14 cellular contexts compared by ENCODE assay signal in the genomic region with DNA sequence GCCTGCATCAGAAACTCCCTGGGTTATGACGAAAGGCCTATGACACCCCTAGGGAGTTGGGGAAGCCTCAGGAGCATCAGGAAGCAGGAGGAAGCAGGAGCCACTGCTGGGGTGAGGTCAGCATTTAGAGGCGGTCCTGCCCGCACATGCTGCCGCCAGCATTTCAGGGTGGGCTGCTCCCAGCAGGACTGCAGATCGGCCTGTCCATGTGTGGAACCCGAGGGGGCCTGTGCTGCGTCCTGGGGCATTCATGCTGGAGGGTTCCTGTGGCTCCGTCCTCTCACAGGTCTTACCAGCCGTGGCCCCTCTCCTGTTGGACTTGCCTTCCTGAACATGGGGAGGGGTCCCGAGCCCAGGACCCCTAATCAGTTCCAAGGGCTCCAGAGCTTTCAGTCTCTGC. TPM values are rescaled to one million over a fixed set of nuclear protein-coding genes. Genes with fewer than 3 reads are reported as not detected.
A peak's percentile ranks its signal among the peaks of the same experiment; 100 is the strongest.
DNase-seq lines count a peak whose midpoint lies in the region; ATAC-seq and TF ChIP-seq lines count a peak whose summit lies in the region.
"Had no signal": no experiment of that assay in that cellular context is flagged by ENCODE, and none has a peak within 500 bp of the region (broad histone marks: within the 10 kb centered on the region; RNA-seq: fewer than 3 reads in every experiment).

No MANE protein-coding gene starts in this region.

- peaks cover 9% of the 10 kb centered on the region for H3K79me1 ChIP-seq in neuronal stem cell (ENCODE audit: low read depth, low read length)

- H3K27ac ChIP-seq in heart right ventricle: no peak overlapping the region
- H3K27ac ChIP-seq in BLaER1 treated with 17β-estradiol and CSF1 and Interleukin-3, amounts not matched to agents 10 nM and 100 nM: peak overlapping the region in 3 of 11 experiments; percentile 23 to 34 (median 24); a peak in 2 of 22 replicates
- peak overlapping the region; percentile 55 for H3K27ac ChIP-seq in RWPE1
- H3K27ac ChIP-seq in neuronal stem cell (replicated peaks; ENCODE audit: low read length): no peak overlapping the region

- no peaks in the 10 kb centered on the region for H3K36me3 ChIP-seq in heart right ventricle
- peaks cover 0 to 13% (median 0%) of the 10 kb centered on the region in 11 experiments; a peak in 2 of 22 replicates for H3K36me3 ChIP-seq in BLaER1 treated with 17β-estradiol and CSF1 and Interleukin-3, amounts not matched to agents 10 nM and 100 nM
- no peaks in the 10 kb centered on the region for H3K36me3 ChIP-seq in neuronal stem cell (replicated peaks in 1 of 2; ENCODE audit: control insufficient read depth in 2 of 2, insufficient read depth in 2 of 2, low read length in 2 of 2)
- H3K36me3 ChIP-seq: HAP-1 had no signal

- ATAC-seq in Right ventricle myocardium superior (ENCODE audit: poor library complexity) (no peak), heart right ventricle (no peak), GM21528 (IDR thresholded peaks at IDR 0.05; ENCODE audit: low FRiP score, unreplicated experiment) (no peak)

- H2AFZ ChIP-seq in neuronal stem cell (ENCODE audit: low read length): no peak overlapping the region

- H2BK120ac ChIP-seq in neuronal stem cell (ENCODE audit: low read depth, low read length): no peak overlapping the region

- peak overlapping the region; percentile 2 to 100 (median 89); a peak in 19 of 22 replicates for H3K4me2 ChIP-seq in BLaER1 treated with 17β-estradiol and CSF1 and Interleukin-3, amounts not matched to agents 10 nM and 100 nM
- H3K4me2 ChIP-seq in neuronal stem cell (ENCODE audit: insufficient read depth, low read length, poor library complexity, severe bottlenecking): no peak overlapping the region

- H3K4me1 ChIP-seq in heart right ventricle: peaks cover 0 to 11% (median 3%) of the 10 kb centered on the region in 9 donors
- peaks cover 16 to 99% (median 86%) of the 10 kb centered on the region in 10 experiments for H3K4me1 ChIP-seq in BLaER1 treated with 17β-estradiol and CSF1 and Interleukin-3, amounts not matched to agents 10 nM and 100 nM
- peaks cover 2 to 6% of the 10 kb centered on the region in 2 donors for H3K4me1 ChIP-seq in neuronal stem cell (ENCODE audit: control insufficient read depth in 2 of 2, insufficient read depth in 1 of 2, low read depth in 1 of 2, low read length in 2 of 2)
- H3K4me1 ChIP-seq: HAP-1 had no signal

- no peak for TF ChIP-seq CTCF in heart right ventricle (IDR thresholded peaks at IDR 0.05)
- no peak for TF ChIP-seq CTCF in RWPE1 (conservative IDR thresholded peaks at IDR 0.05; ENCODE audit: low read depth)

- H4K8ac ChIP-seq in neuronal stem cell (ENCODE audit: low read depth, low read length): no peak overlapping the region

- no peak overlapping the region for H2BK15ac ChIP-seq in neuronal stem cell (ENCODE audit: low read length)

- H3K23ac ChIP-seq in neuronal stem cell (ENCODE audit: low read depth, low read length, poor library complexity): no peak overlapping the region

- peak overlapping the region; percentile 60 for H2BK12ac ChIP-seq in neuronal stem cell (ENCODE audit: low read length)

- DNase-seq in Right ventricle myocardium superior (peak; percentile 27), heart right ventricle (no peak), RWPE1 (ENCODE audit: low spot score) (no peak), neuronal stem cell (ENCODE audit: low spot score) (no peak), iPS-NIHi11 (ENCODE audit: low spot score) (no peak), GDM1 (lab: John Stamatoyannopoulos, UW) (no peak)
- DNase-seq: AML-193, DMS153, DMS79 treated with DMSO at 0.1 percent for 48 hours, EL, HFFc6 had no signal

- H3K14ac ChIP-seq in neuronal stem cell (ENCODE audit: low read length): no peak overlapping the region

- POLR2A ChIA-PET in RWPE1 (lab: Yijun Ruan, JAX; ENCODE audit: low non-redundant PET): no interaction called here

- H4K91ac ChIP-seq in neuronal stem cell (ENCODE audit: low read depth, low read length, poor library complexity): no peak overlapping the region

- H3K18ac ChIP-seq in neuronal stem cell (ENCODE audit: low read length): peak overlapping the region; percentile 67

- H2AK5ac ChIP-seq in neuronal stem cell (ENCODE audit: low read depth, low read length): no peak overlapping the region

- intact Hi-C loops in Right ventricle myocardium superior (cut with DNase I): no loop called here
- intact Hi-C loops in heart right ventricle (cut with DNase I): loop anchor here in 1 of 10 donors (10.0 kb wide), 1 partner anchor 129 kb away; no protein-coding TSS in a partner anchor

- no peak overlapping the region for H3K4ac ChIP-seq in neuronal stem cell (ENCODE audit: low read length)

- peak overlapping the region; percentile 26 for H2BK5ac ChIP-seq in neuronal stem cell (ENCODE audit: low read length)

- H3K9ac ChIP-seq in BLaER1 treated with 17β-estradiol and CSF1 and Interleukin-3, amounts not matched to agents 10 nM and 100 nM: peak overlapping the region in 4 of 11 experiments; percentile 2 to 49 (median 44); a peak in 6 of 22 replicates
- no peak overlapping the region for H3K9ac ChIP-seq in neuronal stem cell (ENCODE audit: low read depth, low read length, poor library complexity)

- H3K27me3 ChIP-seq in heart right ventricle (peaks cover 0 to 15% (median 0%) of the 10 kb centered on the region in 7 donors), neuronal stem cell (ENCODE audit: control insufficient read depth in 3 of 3, insufficient read depth in 3 of 3, low read depth in 1 of 3, low read length in 3 of 3) (peaks cover 0 to 3% (median 0%) of the 10 kb centered on the region in 3 experiments)
- peaks cover 0 to 61% (median 14%) of the 10 kb centered on the region in 11 experiments; a peak in 16 of 22 replicates for H3K27me3 ChIP-seq in BLaER1 treated with 17β-estradiol and CSF1 and Interleukin-3, amounts not matched to agents 10 nM and 100 nM

- WGBS in heart right ventricle, 2 donors: 82 to 85% methylated on average over 10 of the region's 10 CpGs
- no CpG with 5 or more reads among the region's 10 CpGs for WGBS in neuronal stem cell (ENCODE audit: extremely low coverage in 2 of 2, insufficient read length in 2 of 2, insufficient replicate concordance in 1 of 2), 2 donors

- H3K9me3 ChIP-seq in heart right ventricle (no peaks in the 10 kb centered on the region), neuronal stem cell (replicated peaks in 1 of 2; ENCODE audit: control insufficient read depth in 2 of 2, insufficient read depth in 1 of 2, low read depth in 1 of 2, low read length in 2 of 2) (no peaks in the 10 kb centered on the region)
- H3K9me3 ChIP-seq in BLaER1 treated with 17β-estradiol and CSF1 and Interleukin-3, amounts not matched to agents 10 nM and 100 nM (replicated peaks in 1 of 11): no peaks in the 10 kb centered on the region
- H3K9me3 ChIP-seq: HAP-1 had no signal

- H3K4me3 ChIP-seq in heart right ventricle (no peak overlapping the region), neuronal stem cell (ENCODE audit: low read length in 2 of 2) (no peak overlapping the region)
- peak overlapping the region in 1 of 10 experiments; percentile 6; a peak in 1 of 20 replicates for H3K4me3 ChIP-seq in BLaER1 treated with 17β-estradiol and CSF1 and Interleukin-3, amounts not matched to agents 10 nM and 100 nM
- H3K4me3 ChIP-seq: HAP-1 had no signal

- CTCF ChIA-PET in RWPE1 (lab: Yijun Ruan, JAX): no interaction called here

- peaks cover 0 to 100% (median 87%) of the 10 kb centered on the region in 11 experiments; a peak in 18 of 22 replicates for H4K20me1 ChIP-seq in BLaER1 treated with 17β-estradiol and CSF1 and Interleukin-3, amounts not matched to agents 10 nM and 100 nM

RNA-seq across cellular contexts. Expression of gene NKD2, which starts 6.9 kb away (rescaled TPM):
- total RNA-seq in Right ventricle myocardium superior (2.8 TPM), heart right ventricle (1 to 10 TPM in 7 of 10 donors, under 1 TPM in 3; 0.31 to 4.5 (median 1.5) TPM)
- polyA plus RNA-seq in heart right ventricle: 10 to 100 TPM in 1 of 2 donors, 1 to 10 TPM in 1; 5.3 to 12.7 TPM
- polyA plus RNA-seq in neuronal stem cell (2013, experiment 1 of 2): 11.1 TPM
- 11.1 TPM for polyA plus RNA-seq in neuronal stem cell (2013, experiment 2 of 2)
- total RNA-seq: HFFc6 had no signal
